Comparison of ENCODE assay signal across 8 cellular contexts in genomic region chr2:230986520-230987136, GRCh38. TPM values are rescaled to one million over a fixed set of nuclear protein-coding genes. Genes with fewer than 3 reads are reported as not detected.
DNase-seq lines count a peak whose midpoint lies in the region; ATAC-seq and TF ChIP-seq lines count a peak whose summit lies in the region.

No MANE protein-coding gene starts in this region.

- H3K9ac ChIP-seq in Loucy (ENCODE audit: low read depth, low read length, poor library complexity, severe bottlenecking) (no peak overlapping the region), neuronal stem cell (ENCODE audit: low read depth, low read length, poor library complexity) (no peak overlapping the region)

- H3K27me3 Mint-ChIP-seq in CD4-positive, CD25-positive, alpha-beta regulatory T cell: peaks cover 28% of the 10 kb centered on the region

- no peak overlapping the region for H2BK15ac ChIP-seq in neuronal stem cell (ENCODE audit: low read length)

- H3K27ac Mint-ChIP-seq in CD4-positive, CD25-positive, alpha-beta regulatory T cell: no peak overlapping the region

- H4K20me1 ChIP-seq in Loucy (ENCODE audit: insufficient read depth, low read length, poor library complexity, severe bottlenecking): no peaks in the 10 kb centered on the region

- peak overlapping the region; percentile 60 for H2AK5ac ChIP-seq in neuronal stem cell (ENCODE audit: low read depth, low read length)

- no peaks in the 10 kb centered on the region for H3K9me2 ChIP-seq in Loucy (replicated peaks; ENCODE audit: low read depth, low read length)

- H3K4me1 ChIP-seq in CD4-positive, CD25-positive, alpha-beta regulatory T cell (ENCODE audit: control insufficient read depth, insufficient read depth, low read length, poor library complexity, severe bottlenecking): peaks cover 20% of the 10 kb centered on the region
- H3K4me1 ChIP-seq in Loucy (ENCODE audit: insufficient read depth, low read length, poor library complexity, severe bottlenecking) (peaks cover 7% of the 10 kb centered on the region), neuronal stem cell (ENCODE audit: control insufficient read depth in 2 of 2, insufficient read depth in 1 of 2, low read depth in 1 of 2, low read length in 2 of 2) (peaks cover 5% of the 10 kb centered on the region in 2 donors)
- H3K4me1 ChIP-seq in effector memory CD4-positive, alpha-beta T cell (ENCODE audit: control insufficient read depth, insufficient read depth, low read length, poor library complexity, severe bottlenecking): peaks cover 10% of the 10 kb centered on the region

- no peak overlapping the region for H4K8ac ChIP-seq in neuronal stem cell (ENCODE audit: low read depth, low read length)

- H3K79me2 ChIP-seq in Loucy (ENCODE audit: insufficient read depth, low read length): no peaks in the 10 kb centered on the region

- H3K23ac ChIP-seq in neuronal stem cell (ENCODE audit: low read depth, low read length, poor library complexity): no peak overlapping the region

- peak overlapping the region in 3 of 4 donors; percentile 53 to 71 (median 63) for H3K4me3 Mint-ChIP-seq in CD4-positive, CD25-positive, alpha-beta regulatory T cell

- no peaks in the 10 kb centered on the region for H3K36me3 Mint-ChIP-seq in CD4-positive, CD25-positive, alpha-beta regulatory T cell

- no peak overlapping the region for H3K27ac ChIP-seq in CD4-positive, CD25-positive, alpha-beta regulatory T cell (ENCODE audit: insufficient read depth, low read length, poor library complexity, severe bottlenecking)
- no peak overlapping the region for H3K27ac ChIP-seq in effector memory CD4-positive, alpha-beta T cell (ENCODE audit: insufficient read depth, low read length, poor library complexity, severe bottlenecking)
- H3K27ac ChIP-seq in neuronal stem cell (replicated peaks; ENCODE audit: low read length): no peak overlapping the region

- peaks cover 0 to 2% (median 0%) of the 10 kb centered on the region in 7 donors for H3K9me3 Mint-ChIP-seq in CD4-positive, CD25-positive, alpha-beta regulatory T cell

- no peak for DNase-seq in CD4-positive, CD25-positive, alpha-beta regulatory T cell
- no peak for DNase-seq in effector memory CD4-positive, alpha-beta T cell
- DNase-seq in neuronal stem cell (ENCODE audit: low spot score) (no peak), NCI-H748 treated with DMSO at 0.1 percent for 48 hours (lab: John Stamatoyannopoulos, UW) (no peak), NCI-H1436 treated with DMSO at 0.1 percent for 48 hours (lab: John Stamatoyannopoulos, UW) (no peak), HK-2 (ENCODE audit: unreplicated experiment) (no peak)

- peak overlapping the region; percentile 22 for H2BK120ac ChIP-seq in neuronal stem cell (ENCODE audit: low read depth, low read length)

- H2AFZ ChIP-seq in Loucy (ENCODE audit: low read length): peak overlapping the region; percentile 92
- H2AFZ ChIP-seq in neuronal stem cell (ENCODE audit: low read length): peak overlapping the region; percentile 88

- no peaks in the 10 kb centered on the region for H3K79me1 ChIP-seq in neuronal stem cell (ENCODE audit: low read depth, low read length)

- H3K4ac ChIP-seq in neuronal stem cell (ENCODE audit: low read length): no peak overlapping the region

- H3K4me3 ChIP-seq in CD4-positive, CD25-positive, alpha-beta regulatory T cell (ENCODE audit: low read depth, low read length): peak overlapping the region; percentile 59
- H3K4me3 ChIP-seq in Loucy (ENCODE audit: low read length, poor library complexity, severe bottlenecking): no peak overlapping the region
- H3K4me3 ChIP-seq in effector memory CD4-positive, alpha-beta T cell (ENCODE audit: insufficient read depth, low read depth, low read length, poor library complexity, severe bottlenecking): peak overlapping the region; percentile 56
- H3K4me3 ChIP-seq in neuronal stem cell (ENCODE audit: low read length in 2 of 2): no peak overlapping the region

- no peak overlapping the region for H4K91ac ChIP-seq in neuronal stem cell (ENCODE audit: low read depth, low read length, poor library complexity)

- peak overlapping the region; percentile 63 for H3K4me2 ChIP-seq in Loucy (ENCODE audit: low read depth, low read length, poor library complexity, severe bottlenecking)
- H3K4me2 ChIP-seq in neuronal stem cell (ENCODE audit: insufficient read depth, low read length, poor library complexity, severe bottlenecking): peak overlapping the region; percentile 61

- no peak for ATAC-seq in CD4-positive, CD25-positive, alpha-beta regulatory T cell (ENCODE audit: low read depth in 2 of 2)
- ATAC-seq in GM21576 (IDR thresholded peaks at IDR 0.05; ENCODE audit: unreplicated experiment): no peak

- peak overlapping the region; percentile 63 for H2BK12ac ChIP-seq in neuronal stem cell (ENCODE audit: low read length)

- peak overlapping the region; percentile 35 for H3K18ac ChIP-seq in neuronal stem cell (ENCODE audit: low read length)

- H3K14ac ChIP-seq in neuronal stem cell (ENCODE audit: low read length): no peak overlapping the region

- no peak overlapping the region for H2BK5ac ChIP-seq in neuronal stem cell (ENCODE audit: low read length)

- no peaks in the 10 kb centered on the region for H3K27me3 ChIP-seq in CD4-positive, CD25-positive, alpha-beta regulatory T cell (ENCODE audit: control insufficient read depth, insufficient read depth, low read length)
- H3K27me3 ChIP-seq in Loucy (ENCODE audit: insufficient read depth, low read length, poor library complexity, severe bottlenecking) (no peaks in the 10 kb centered on the region), neuronal stem cell (ENCODE audit: control insufficient read depth in 3 of 3, insufficient read depth in 3 of 3, low read depth in 1 of 3, low read length in 3 of 3) (peaks cover 2 to 6% (median 2%) of the 10 kb centered on the region in 3 experiments)
- H3K27me3 ChIP-seq in effector memory CD4-positive, alpha-beta T cell (replicated peaks; ENCODE audit: control insufficient read depth, insufficient read depth, low read length, poor library complexity, severe bottlenecking): peaks cover 7% of the 10 kb centered on the region

- TF ChIP-seq CTCF in Loucy (conservative IDR thresholded peaks at IDR 0.05; ENCODE audit: low read length): no peak

- no CpG with 5 or more reads among the region's 15 CpGs for WGBS in neuronal stem cell (ENCODE audit: extremely low coverage in 2 of 2, insufficient read length in 2 of 2, insufficient replicate concordance in 1 of 2), 2 donors

- H3K36me3 ChIP-seq in CD4-positive, CD25-positive, alpha-beta regulatory T cell (ENCODE audit: control insufficient read depth, insufficient read depth, low read length): no peaks in the 10 kb centered on the region
- H3K36me3 ChIP-seq in Loucy (ENCODE audit: insufficient read depth, low read length) (no peaks in the 10 kb centered on the region), neuronal stem cell (replicated peaks in 1 of 2; ENCODE audit: control insufficient read depth in 2 of 2, insufficient read depth in 2 of 2, low read length in 2 of 2) (no peaks in the 10 kb centered on the region)
- H3K36me3 ChIP-seq in effector memory CD4-positive, alpha-beta T cell (ENCODE audit: control insufficient read depth, insufficient read depth, low read length): no peaks in the 10 kb centered on the region

- no peaks in the 10 kb centered on the region for H3K9me3 ChIP-seq in CD4-positive, CD25-positive, alpha-beta regulatory T cell (ENCODE audit: control insufficient read depth in 2 of 2, low read length in 2 of 2)
- H3K9me3 ChIP-seq in Loucy (ENCODE audit: insufficient read depth, low read depth, low read length) (no peaks in the 10 kb centered on the region), neuronal stem cell (replicated peaks in 1 of 2; ENCODE audit: control insufficient read depth in 2 of 2, insufficient read depth in 1 of 2, low read depth in 1 of 2, low read length in 2 of 2) (no peaks in the 10 kb centered on the region)
- H3K9me3 ChIP-seq in effector memory CD4-positive, alpha-beta T cell (ENCODE audit: control insufficient read depth, low read length): no peaks in the 10 kb centered on the region

- no peaks in the 10 kb centered on the region for H3F3A ChIP-seq in Loucy (ENCODE audit: low read depth)

- H3K4me1 Mint-ChIP-seq in CD4-positive, CD25-positive, alpha-beta regulatory T cell: peaks cover 0 to 30% (median 13%) of the 10 kb centered on the region in 4 donors

RNA-seq across cellular contexts. Expression of gene SPATA3, which starts 9.3 kb away (rescaled TPM):
- total RNA-seq in CD4-positive, CD25-positive, alpha-beta regulatory T cell: 0.72 TPM
- not detected for polyA plus RNA-seq in CD4-positive, CD25-positive, alpha-beta regulatory T cell
- not detected for polyA plus RNA-seq in neuronal stem cell (2013, experiment 1 of 2)
- not detected for polyA plus RNA-seq in neuronal stem cell (2013, experiment 2 of 2)

RNA-seq across cellular contexts. Expression of gene C2orf72, which starts 50.7 kb away (rescaled TPM):
- total RNA-seq in CD4-positive, CD25-positive, alpha-beta regulatory T cell: not detected
- polyA plus RNA-seq in CD4-positive, CD25-positive, alpha-beta regulatory T cell: not detected
- 0.75 TPM for polyA plus RNA-seq in neuronal stem cell (2013, experiment 1 of 2)
- 0.66 TPM for polyA plus RNA-seq in neuronal stem cell (2013, experiment 2 of 2)

Comparison
In these comparisons a context has a peak if more than half of its experiments do, and no peak if none do; other contexts are left out.
1. H3K4me3 ChIP-seq: peak in CD4-positive, CD25-positive, alpha-beta regulatory T cell (single experiment) and effector memory CD4-positive, alpha-beta T cell (single experiment); none in Loucy (single experiment) and neuronal stem cell (0 of 2).